Comparison of ENCODE assay signal across 25 cellular contexts in the genomic region with DNA sequence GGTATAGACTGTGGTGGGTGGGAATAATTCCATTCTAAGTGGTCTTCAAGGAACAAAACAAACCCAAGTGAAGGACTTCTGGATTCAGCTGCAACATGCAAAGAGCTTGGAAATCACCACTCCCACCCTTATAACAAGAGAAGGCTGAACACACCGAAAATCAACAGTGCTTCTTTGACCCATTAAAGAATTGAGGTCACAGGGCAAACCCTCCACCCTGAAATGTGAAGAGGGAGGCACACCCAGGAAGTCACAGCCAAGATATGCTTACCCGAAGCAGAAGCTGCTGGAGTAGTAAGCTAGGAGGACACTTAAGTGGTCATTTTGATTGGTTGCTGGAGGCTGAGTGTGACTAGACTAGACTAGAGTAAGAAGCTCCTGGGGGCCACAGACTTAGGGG.
A peak's percentile ranks its signal among the peaks of the same experiment; 100 is the strongest.
DNase-seq lines count a peak whose midpoint lies in the region; ATAC-seq, FAIRE-seq and TF ChIP-seq lines count a peak whose summit lies in the region.
"Had no signal": no experiment of that assay in that cellular context is flagged by ENCODE, and none has a peak within 500 bp of the region (broad histone marks: within the 10 kb centered on the region; RNA-seq: fewer than 3 reads in every experiment).

No MANE protein-coding gene starts in this region.

- H3K36me3 ChIP-seq in PC-9 (ENCODE audit: low read depth) = no peaks in the 10 kb centered on the region
- no peaks in the 10 kb centered on the region for H3K36me3 ChIP-seq in bronchial epithelial cell (ENCODE audit: control insufficient read depth, insufficient read depth, low read length)
- H3K36me3 ChIP-seq: BE2C; BLaER1 treated with 17β-estradiol and CSF1 and Interleukin-3, amounts not matched to agents 10 nM and 100 nM had no signal

- H3F3A ChIP-seq in PC-9 (ENCODE audit: insufficient read depth, low read depth) = no peaks in the 10 kb centered on the region

- H4K20me1 ChIP-seq in PC-9 (ENCODE audit: insufficient read depth) = no peaks in the 10 kb centered on the region
- H4K20me1 ChIP-seq: BLaER1 treated with 17β-estradiol and CSF1 and Interleukin-3, amounts not matched to agents 10 nM and 100 nM had no signal

- no peaks in the 10 kb centered on the region for H3K79me2 ChIP-seq in PC-9 (ENCODE audit: low read depth)

- H3K27ac Mint-ChIP-seq in immature natural killer cell = peak overlapping the region in 1 of 6 donors; percentile 23
- H3K27ac Mint-ChIP-seq: CD14-positive monocyte; CD4-positive, alpha-beta T cell; CD8-positive, alpha-beta memory T cell; GM23338; H9 had no signal

- intact Hi-C loops in PC-9 (cut with micrococcal nuclease; ENCODE audit: unreplicated experiment) = no loop called here

- peak overlapping the region; percentile 29; the same call in 1 of the 2 replicates for H3K4me2 ChIP-seq in PC-9
- H3K4me2 ChIP-seq: A549; BLaER1 treated with 17β-estradiol and CSF1 and Interleukin-3, amounts not matched to agents 10 nM and 100 nM; GM23338 had no signal

- no peak overlapping the region for H3K4me3 ChIP-seq in PC-9
- no peak overlapping the region for H3K4me3 ChIP-seq in bronchial epithelial cell (ENCODE audit: low read depth, low read length)
- H3K4me3 ChIP-seq: A549; BLaER1 treated with 17β-estradiol and CSF1 and Interleukin-3, amounts not matched to agents 10 nM and 100 nM; GM23338 had no signal

- no peak overlapping the region for H3K27ac ChIP-seq in PC-9
- H3K27ac ChIP-seq: BLaER1 treated with 17β-estradiol and CSF1 and Interleukin-3, amounts not matched to agents 10 nM and 100 nM had no signal

- no peak overlapping the region; the same call in 1 of the 2 replicates for H2AFZ ChIP-seq in PC-9
- H2AFZ ChIP-seq: GM23338 had no signal

- peaks cover 0 to 5% (median 3%) of the 10 kb centered on the region in 6 donors for H3K9me3 Mint-ChIP-seq in immature natural killer cell
- H3K9me3 Mint-ChIP-seq: GM23338, H9 had no signal

- H3K4me3 Mint-ChIP-seq in immature natural killer cell = peak overlapping the region in 3 of 5 donors; percentile 5 to 38 (median 9)
- H3K4me3 Mint-ChIP-seq: CD14-positive monocyte; CD4-positive, alpha-beta T cell; CD8-positive, alpha-beta memory T cell; GM23338; H9 had no signal

- 0 out of 2 replicates have a peak, but pooled peaks cover 3% of the 10 kb centered on the region for H3K9me3 ChIP-seq in PC-9 (ENCODE audit: insufficient read depth, low read depth)
- H3K9me3 ChIP-seq: BE2C had no signal

- H3K27me3 Mint-ChIP-seq in immature natural killer cell (ENCODE audit: low read depth in 3 of 3) = peaks cover 2 to 11% (median 3%) of the 10 kb centered on the region in 3 donors
- H3K27me3 Mint-ChIP-seq: CD8-positive, alpha-beta memory T cell had no signal

- POLR2A ChIA-PET in PC-9 (lab: Charles Lee; ENCODE audit: unreplicated experiment) = no interaction called here

- no peak for DNase-seq in PC-9
- no peak for DNase-seq in bronchial epithelial cell (ENCODE audit: low read depth)
- no peak for DNase-seq in immature natural killer cell
- DNase-seq in stimulated activated naive CD8-positive, alpha-beta T cell treated with anti-CD3 and anti-CD28 coated beads, Interleukin-15, Interleukin-2, amounts not matched to agents 100 U/mL and 50 U/mL, for 24 hours = no peak
- DNase-seq in SW480 (ENCODE audit: low spot score) = no peak
- DNase-seq: 8988T; ACHN; AML-193; BE2C; CD4-positive, alpha-beta T cell; CD8-positive, alpha-beta memory T cell; DMS 273 treated with DMSO at 0.1 percent for 48 hours; DMS79; EL; GDM1; H9 had no signal

- H3K9me2 ChIP-seq in PC-9 (ENCODE audit: insufficient read depth) = no peaks in the 10 kb centered on the region

- CTCF ChIA-PET in PC-9 (lab: Charles Lee) = no interaction called here

- H3K4me1 Mint-ChIP-seq in immature natural killer cell = peaks cover 11 to 14% of the 10 kb centered on the region in 2 donors
- H3K4me1 Mint-ChIP-seq: CD14-positive monocyte; CD8-positive, alpha-beta memory T cell; H9 had no signal

- no peak for ATAC-seq in stimulated activated naive CD8-positive, alpha-beta T cell treated with anti-CD3 and anti-CD28 coated beads, Interleukin-15, Interleukin-2, amounts not matched to agents 100 U/mL and 50 U/mL, for 24 hours
- ATAC-seq in HG02852 (IDR thresholded peaks at IDR 0.05; ENCODE audit: unreplicated experiment) = no peak
- ATAC-seq: A549, GM23338, HCT116 had no signal

- peaks cover 12% of the 10 kb centered on the region; the same call in 1 of the 2 replicates for H3K4me1 ChIP-seq in PC-9 (replicated peaks; ENCODE audit: insufficient read depth)
- H3K4me1 ChIP-seq: BE2C had no signal

- H3K27me3 ChIP-seq in PC-9 (ENCODE audit: insufficient read depth, low read depth) (no peaks in the 10 kb centered on the region), bronchial epithelial cell (ENCODE audit: control insufficient read depth, insufficient read depth, low read length) (no peaks in the 10 kb centered on the region)
- H3K27me3 ChIP-seq: BE2C; BLaER1 treated with 17β-estradiol and CSF1 and Interleukin-3, amounts not matched to agents 10 nM and 100 nM had no signal

- FAIRE-seq in bronchial epithelial cell (lab: Jason Lieb, UNC) = peak; percentile 36
- FAIRE-seq: D721Med, GM12891, GM18507 had no signal

- TF ChIP-seq CTCF in PC-9 (conservative IDR thresholded peaks at IDR 0.05) = no peak
- no peak for TF ChIP-seq CTCF in bronchial epithelial cell (IDR thresholded peaks at IDR 0.05; ENCODE audit: insufficient read depth, low read length, severe bottlenecking)

- peaks cover 0 to 3% (median 3%) of the 10 kb centered on the region in 3 donors for H3K36me3 Mint-ChIP-seq in immature natural killer cell
- H3K36me3 Mint-ChIP-seq: CD14-positive monocyte; CD8-positive, alpha-beta memory T cell had no signal

- no TSS peak for BruUV-seq in PC-9 (replicated peaks; lab: Mats Ljungman, UMichigan)
